1 cellular context compared by ENCODE assay signal in the genomic region with DNA sequence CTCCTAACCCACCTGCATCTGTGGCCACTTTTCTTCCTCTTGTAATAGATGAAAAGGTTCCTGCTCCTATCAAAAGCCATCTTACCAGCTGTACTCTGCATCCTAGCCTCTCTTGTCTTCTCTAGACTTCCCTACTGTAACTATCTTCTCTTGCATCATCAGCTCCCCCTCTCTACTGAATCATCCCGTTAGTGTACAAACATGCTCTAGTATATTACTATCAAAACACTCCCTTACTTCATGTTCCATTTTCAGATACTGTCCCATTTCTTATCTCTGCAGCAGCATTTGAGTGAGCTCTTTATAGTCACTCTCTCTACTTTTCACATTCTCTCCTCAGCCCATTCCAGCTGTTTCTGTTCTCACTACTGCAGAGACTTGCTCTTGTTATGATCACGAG.
TF ChIP-seq lines count a peak whose summit lies in the region.

No MANE protein-coding gene starts in this region.

TF ChIP-seq in K562, 482 proteins besides CTCF, POLR2A, EP300 and RAD21 (continued from another document):
- TF ChIP-seq, protein P1, sequence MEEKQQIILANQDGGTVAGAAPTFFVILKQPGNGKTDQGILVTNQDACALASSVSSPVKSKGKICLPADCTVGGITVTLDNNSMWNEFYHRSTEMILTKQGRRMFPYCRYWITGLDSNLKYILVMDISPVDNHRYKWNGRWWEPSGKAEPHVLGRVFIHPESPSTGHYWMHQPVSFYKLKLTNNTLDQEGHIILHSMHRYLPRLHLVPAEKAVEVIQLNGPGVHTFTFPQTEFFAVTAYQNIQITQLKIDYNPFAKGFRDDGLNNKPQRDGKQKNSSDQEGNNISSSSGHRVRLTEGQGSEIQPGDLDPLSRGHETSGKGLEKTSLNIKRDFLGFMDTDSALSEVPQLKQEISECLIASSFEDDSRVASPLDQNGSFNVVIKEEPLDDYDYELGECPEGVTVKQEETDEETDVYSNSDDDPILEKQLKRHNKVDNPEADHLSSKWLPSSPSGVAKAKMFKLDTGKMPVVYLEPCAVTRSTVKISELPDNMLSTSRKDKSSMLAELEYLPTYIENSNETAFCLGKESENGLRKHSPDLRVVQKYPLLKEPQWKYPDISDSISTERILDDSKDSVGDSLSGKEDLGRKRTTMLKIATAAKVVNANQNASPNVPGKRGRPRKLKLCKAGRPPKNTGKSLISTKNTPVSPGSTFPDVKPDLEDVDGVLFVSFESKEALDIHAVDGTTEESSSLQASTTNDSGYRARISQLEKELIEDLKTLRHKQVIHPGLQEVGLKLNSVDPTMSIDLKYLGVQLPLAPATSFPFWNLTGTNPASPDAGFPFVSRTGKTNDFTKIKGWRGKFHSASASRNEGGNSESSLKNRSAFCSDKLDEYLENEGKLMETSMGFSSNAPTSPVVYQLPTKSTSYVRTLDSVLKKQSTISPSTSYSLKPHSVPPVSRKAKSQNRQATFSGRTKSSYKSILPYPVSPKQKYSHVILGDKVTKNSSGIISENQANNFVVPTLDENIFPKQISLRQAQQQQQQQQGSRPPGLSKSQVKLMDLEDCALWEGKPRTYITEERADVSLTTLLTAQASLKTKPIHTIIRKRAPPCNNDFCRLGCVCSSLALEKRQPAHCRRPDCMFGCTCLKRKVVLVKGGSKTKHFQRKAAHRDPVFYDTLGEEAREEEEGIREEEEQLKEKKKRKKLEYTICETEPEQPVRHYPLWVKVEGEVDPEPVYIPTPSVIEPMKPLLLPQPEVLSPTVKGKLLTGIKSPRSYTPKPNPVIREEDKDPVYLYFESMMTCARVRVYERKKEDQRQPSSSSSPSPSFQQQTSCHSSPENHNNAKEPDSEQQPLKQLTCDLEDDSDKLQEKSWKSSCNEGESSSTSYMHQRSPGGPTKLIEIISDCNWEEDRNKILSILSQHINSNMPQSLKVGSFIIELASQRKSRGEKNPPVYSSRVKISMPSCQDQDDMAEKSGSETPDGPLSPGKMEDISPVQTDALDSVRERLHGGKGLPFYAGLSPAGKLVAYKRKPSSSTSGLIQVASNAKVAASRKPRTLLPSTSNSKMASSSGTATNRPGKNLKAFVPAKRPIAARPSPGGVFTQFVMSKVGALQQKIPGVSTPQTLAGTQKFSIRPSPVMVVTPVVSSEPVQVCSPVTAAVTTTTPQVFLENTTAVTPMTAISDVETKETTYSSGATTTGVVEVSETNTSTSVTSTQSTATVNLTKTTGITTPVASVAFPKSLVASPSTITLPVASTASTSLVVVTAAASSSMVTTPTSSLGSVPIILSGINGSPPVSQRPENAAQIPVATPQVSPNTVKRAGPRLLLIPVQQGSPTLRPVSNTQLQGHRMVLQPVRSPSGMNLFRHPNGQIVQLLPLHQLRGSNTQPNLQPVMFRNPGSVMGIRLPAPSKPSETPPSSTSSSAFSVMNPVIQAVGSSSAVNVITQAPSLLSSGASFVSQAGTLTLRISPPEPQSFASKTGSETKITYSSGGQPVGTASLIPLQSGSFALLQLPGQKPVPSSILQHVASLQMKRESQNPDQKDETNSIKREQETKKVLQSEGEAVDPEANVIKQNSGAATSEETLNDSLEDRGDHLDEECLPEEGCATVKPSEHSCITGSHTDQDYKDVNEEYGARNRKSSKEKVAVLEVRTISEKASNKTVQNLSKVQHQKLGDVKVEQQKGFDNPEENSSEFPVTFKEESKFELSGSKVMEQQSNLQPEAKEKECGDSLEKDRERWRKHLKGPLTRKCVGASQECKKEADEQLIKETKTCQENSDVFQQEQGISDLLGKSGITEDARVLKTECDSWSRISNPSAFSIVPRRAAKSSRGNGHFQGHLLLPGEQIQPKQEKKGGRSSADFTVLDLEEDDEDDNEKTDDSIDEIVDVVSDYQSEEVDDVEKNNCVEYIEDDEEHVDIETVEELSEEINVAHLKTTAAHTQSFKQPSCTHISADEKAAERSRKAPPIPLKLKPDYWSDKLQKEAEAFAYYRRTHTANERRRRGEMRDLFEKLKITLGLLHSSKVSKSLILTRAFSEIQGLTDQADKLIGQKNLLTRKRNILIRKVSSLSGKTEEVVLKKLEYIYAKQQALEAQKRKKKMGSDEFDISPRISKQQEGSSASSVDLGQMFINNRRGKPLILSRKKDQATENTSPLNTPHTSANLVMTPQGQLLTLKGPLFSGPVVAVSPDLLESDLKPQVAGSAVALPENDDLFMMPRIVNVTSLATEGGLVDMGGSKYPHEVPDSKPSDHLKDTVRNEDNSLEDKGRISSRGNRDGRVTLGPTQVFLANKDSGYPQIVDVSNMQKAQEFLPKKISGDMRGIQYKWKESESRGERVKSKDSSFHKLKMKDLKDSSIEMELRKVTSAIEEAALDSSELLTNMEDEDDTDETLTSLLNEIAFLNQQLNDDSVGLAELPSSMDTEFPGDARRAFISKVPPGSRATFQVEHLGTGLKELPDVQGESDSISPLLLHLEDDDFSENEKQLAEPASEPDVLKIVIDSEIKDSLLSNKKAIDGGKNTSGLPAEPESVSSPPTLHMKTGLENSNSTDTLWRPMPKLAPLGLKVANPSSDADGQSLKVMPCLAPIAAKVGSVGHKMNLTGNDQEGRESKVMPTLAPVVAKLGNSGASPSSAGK (IDR thresholded peaks at IDR 0.05): no peak
